Comparison of ENCODE assay signal across 13 cellular contexts in genomic region chr12:121926874-121927706, GRCh38. TPM values are rescaled to one million over a fixed set of nuclear protein-coding genes. Genes with fewer than 3 reads are reported as not detected.
DNase-seq lines count a peak whose midpoint lies in the region; ATAC-seq and TF ChIP-seq lines count a peak whose summit lies in the region.
"Had no signal": no experiment of that assay in that cellular context is flagged by ENCODE, and none has a peak within 500 bp of the region (broad histone marks: within the 10 kb centered on the region; RNA-seq: fewer than 3 reads in every experiment).

No MANE protein-coding gene starts in this region.

- no peaks in the 10 kb centered on the region for H3K27me3 ChIP-seq in BLaER1 treated with 17β-estradiol and CSF1 and Interleukin-3, amounts not matched to agents 10 nM and 100 nM
- H3K27me3 ChIP-seq in RWPE2 (ENCODE audit: insufficient read depth, poor library complexity, severe bottlenecking), result no peaks in the 10 kb centered on the region
- H3K27me3 ChIP-seq in foreskin keratinocyte, result no peaks in the 10 kb centered on the region
- no peaks in the 10 kb centered on the region for H3K27me3 ChIP-seq in PC-9 (ENCODE audit: insufficient read depth, low read depth)
- H3K27me3 ChIP-seq: vagina had no signal

- H4K20me1 ChIP-seq in BLaER1 treated with 17β-estradiol and CSF1 and Interleukin-3, amounts not matched to agents 10 nM and 100 nM, result no peaks in the 10 kb centered on the region
- H4K20me1 ChIP-seq in PC-9 (ENCODE audit: insufficient read depth), result no peaks in the 10 kb centered on the region

- H3K4me1 Mint-ChIP-seq in activated T-cell treated with anti-CD3 and anti-CD28 coated beads, Interleukin-2, amount 50 U/mL, for 24 hours (ENCODE audit: low read depth), result no peaks in the 10 kb centered on the region

- POLR2A ChIA-PET in PC-9 (lab: Charles Lee; ENCODE audit: unreplicated experiment), result no interaction called here

- no peaks in the 10 kb centered on the region for H3F3A ChIP-seq in PC-9 (ENCODE audit: insufficient read depth, low read depth)

- H2AFZ ChIP-seq in PC-9, result no peak overlapping the region

- no peaks in the 10 kb centered on the region for H3K9me3 ChIP-seq in BLaER1 treated with 17β-estradiol and CSF1 and Interleukin-3, amounts not matched to agents 10 nM and 100 nM (replicated peaks in 1 of 11)
- no peaks in the 10 kb centered on the region for H3K9me3 ChIP-seq in RWPE2 (ENCODE audit: severe bottlenecking)
- no peaks in the 10 kb centered on the region for H3K9me3 ChIP-seq in PC-9 (ENCODE audit: insufficient read depth, low read depth)
- H3K9me3 ChIP-seq: vagina had no signal

- CTCF ChIA-PET in PC-9 (lab: Charles Lee), result no interaction called here

- no peak overlapping the region for H3K27ac Mint-ChIP-seq in activated T-cell treated with anti-CD3 and anti-CD28 coated beads, Interleukin-2, amount 50 U/mL, for 24 hours
- H3K27ac Mint-ChIP-seq: activated naive CD4-positive, alpha-beta T cell treated with anti-CD3 and anti-CD28 coated beads, Interleukin-2, amount 50 U/mL, for 72 hours; T-cell had no signal

- peak overlapping the region in 7 of 11 experiments; percentile 13 to 54 (median 23); a peak in 6 of 22 replicates for H3K27ac ChIP-seq in BLaER1 treated with 17β-estradiol and CSF1 and Interleukin-3, amounts not matched to agents 10 nM and 100 nM
- H3K27ac ChIP-seq in RWPE2 (ENCODE audit: poor library complexity, severe bottlenecking) (peak overlapping the region; percentile 90), foreskin keratinocyte (peak overlapping the region; percentile 96), PC-9 (no peak overlapping the region)
- H3K27ac ChIP-seq: vagina had no signal

- no peak overlapping the region for H3K4me3 Mint-ChIP-seq in activated T-cell treated with anti-CD3 and anti-CD28 coated beads, Interleukin-2, amount 50 U/mL, for 24 hours
- H3K4me3 Mint-ChIP-seq: T-cell had no signal

- no peaks in the 10 kb centered on the region for H3K9me3 Mint-ChIP-seq in activated T-cell treated with anti-CD3 and anti-CD28 coated beads, Interleukin-2, amount 50 U/mL, for 24 hours
- H3K9me3 Mint-ChIP-seq: activated naive CD4-positive, alpha-beta T cell treated with anti-CD3 and anti-CD28 coated beads, Interleukin-2, amount 50 U/mL, for 72 hours; T-cell had no signal

- BruUV-seq in PC-9 (replicated peaks; lab: Mats Ljungman, UMichigan), result no TSS peak

- no peaks in the 10 kb centered on the region for H3K27me3 Mint-ChIP-seq in activated T-cell treated with anti-CD3 and anti-CD28 coated beads, Interleukin-2, amount 50 U/mL, for 24 hours

- peak; percentile 66 for ATAC-seq in HG03342 (IDR thresholded peaks at IDR 0.05; ENCODE audit: unreplicated experiment)
- ATAC-seq in RWPE2 (ENCODE audit: low read depth), result no peak
- no peak for ATAC-seq in foreskin keratinocyte
- ATAC-seq in HG03045 (IDR thresholded peaks at IDR 0.05; ENCODE audit: unreplicated experiment), result no peak
- ATAC-seq: activated naive CD4-positive, alpha-beta T cell treated with anti-CD3 and anti-CD28 coated beads, Interleukin-2, amount 50 U/mL, for 72 hours; T-cell had no signal

- H3K9me2 ChIP-seq in PC-9 (ENCODE audit: insufficient read depth), result no peaks in the 10 kb centered on the region

- no peak for TF ChIP-seq CTCF in RWPE2 (IDR thresholded peaks at IDR 0.05; ENCODE audit: poor library complexity, severe bottlenecking)
- TF ChIP-seq CTCF in foreskin keratinocyte (conservative IDR thresholded peaks at IDR 0.05), result no peak
- TF ChIP-seq CTCF in PC-9 (conservative IDR thresholded peaks at IDR 0.05), result no peak

- DNase-seq in RWPE2 (ENCODE audit: low spot score) (no peak), foreskin keratinocyte (no peak), PC-9 (no peak), posterior vena cava (ENCODE audit: low spot score) (no peak)
- DNase-seq in activated T-cell treated with anti-CD3 and anti-CD28 coated beads, Interleukin-2, amount 50 U/mL, for 24 hours, result no peak
- DNase-seq: NCI-H2227 treated with DMSO at 0.1 percent for 48 hours had no signal

- no peaks in the 10 kb centered on the region for H3K79me2 ChIP-seq in PC-9 (ENCODE audit: low read depth)

- H3K4me3 ChIP-seq in BLaER1 treated with 17β-estradiol and CSF1 and Interleukin-3, amounts not matched to agents 10 nM and 100 nM, result no peak overlapping the region
- H3K4me3 ChIP-seq in RWPE2 (ENCODE audit: severe bottlenecking) (no peak overlapping the region), PC-9 (no peak overlapping the region)
- H3K4me3 ChIP-seq: smooth muscle cell, vagina had no signal

- H3K36me3 ChIP-seq in BLaER1 treated with 17β-estradiol and CSF1 and Interleukin-3, amounts not matched to agents 10 nM and 100 nM, result no peaks in the 10 kb centered on the region; a peak in 1 of 22 replicates
- H3K36me3 ChIP-seq in RWPE2 (ENCODE audit: low read depth) (no peaks in the 10 kb centered on the region), PC-9 (ENCODE audit: low read depth) (no peaks in the 10 kb centered on the region)
- H3K36me3 ChIP-seq: vagina had no signal

- intact Hi-C loops in PC-9 (cut with micrococcal nuclease; ENCODE audit: unreplicated experiment) (loop anchor here (10.0 kb wide), 2 partner anchors 108 to 198 kb away; no protein-coding TSS in a partner anchor), posterior vena cava (cut with DNase I) (no loop called here)

- peaks cover 47 to 73% (median 65%) of the 10 kb centered on the region in 10 experiments for H3K4me1 ChIP-seq in BLaER1 treated with 17β-estradiol and CSF1 and Interleukin-3, amounts not matched to agents 10 nM and 100 nM
- peaks cover 14% of the 10 kb centered on the region for H3K4me1 ChIP-seq in RWPE2 (ENCODE audit: insufficient read depth, poor library complexity, severe bottlenecking)
- H3K4me1 ChIP-seq in foreskin keratinocyte, result peaks cover 24% of the 10 kb centered on the region
- no peaks in the 10 kb centered on the region for H3K4me1 ChIP-seq in PC-9 (replicated peaks; ENCODE audit: insufficient read depth)

- peak overlapping the region; percentile 33 to 81 (median 62) for H3K4me2 ChIP-seq in BLaER1 treated with 17β-estradiol and CSF1 and Interleukin-3, amounts not matched to agents 10 nM and 100 nM
- no peak overlapping the region for H3K4me2 ChIP-seq in PC-9
- H3K4me2 ChIP-seq: smooth muscle cell had no signal

- no peaks in the 10 kb centered on the region for H3K36me3 Mint-ChIP-seq in activated T-cell treated with anti-CD3 and anti-CD28 coated beads, Interleukin-2, amount 50 U/mL, for 24 hours (ENCODE audit: low read depth)
- H3K36me3 Mint-ChIP-seq: activated naive CD4-positive, alpha-beta T cell treated with anti-CD3 and anti-CD28 coated beads, Interleukin-2, amount 50 U/mL, for 72 hours had no signal

- H3K9ac ChIP-seq in BLaER1 treated with 17β-estradiol and CSF1 and Interleukin-3, amounts not matched to agents 10 nM and 100 nM, result no peak overlapping the region; a peak in 1 of 22 replicates

RNA-seq across cellular contexts. Expression of gene CFAP251, which starts 8.7 kb away (rescaled TPM):
- total RNA-seq in foreskin keratinocyte, result 44.5 and 52.1 TPM in 2 replicates
- polyA plus RNA-seq in foreskin keratinocyte, result 40.7 and 48.0 TPM in 2 replicates
- 3.7 and 4.3 TPM in 2 replicates for total RNA-seq in PC-9 (2021)
- 1 to 10 TPM in 1 of 2 donors, under 1 TPM in 1; 0.65 to 1.9 TPM for total RNA-seq in posterior vena cava

RNA-seq across cellular contexts. Expression of gene PSMD9, which starts 38.5 kb away (rescaled TPM):
- total RNA-seq in foreskin keratinocyte (90.2 and 95.1 TPM in 2 replicates), PC-9 (2021) (64.8 and 76.6 TPM in 2 replicates), posterior vena cava (10 to 100 TPM; 37.9 to 42.1 TPM)
- polyA plus RNA-seq in foreskin keratinocyte, result 128 and 139 TPM in 2 replicates
